ENCODE assay signal across 8 cellular contexts in genomic region chr16:18800674-18801196, GRCh38. TPM values are rescaled to one million over a fixed set of nuclear protein-coding genes. Genes with fewer than 3 reads are reported as not detected.
DNase-seq lines count a peak whose midpoint lies in the region; ATAC-seq and TF ChIP-seq lines count a peak whose summit lies in the region.

No MANE protein-coding gene starts in this region.

- peak overlapping the region; percentile 98 for H3K27ac Mint-ChIP-seq in WTC11

- no peak for TF ChIP-seq POLR2A in heart left ventricle (IDR thresholded peaks at IDR 0.05)

- H3K4me2 ChIP-seq in DND-41 (ENCODE audit: insufficient read depth, low read length): peak overlapping the region; percentile 92

- H3K4me3 ChIP-seq in DND-41 (ENCODE audit: low read depth in 1 of 2, low read length in 2 of 2): peak overlapping the region; percentile 94
- peak overlapping the region; percentile 98 for H3K4me3 ChIP-seq in HEK293 (ENCODE audit: low read depth, low read length)
- peak overlapping the region; percentile 70 to 96 (median 86) for H3K4me3 ChIP-seq in heart left ventricle
- peak overlapping the region; percentile 94 for H3K4me3 ChIP-seq in retinal pigment epithelial cell (ENCODE audit: low read length)

- H3K4me1 ChIP-seq in DND-41 (ENCODE audit: insufficient read depth, low read length): peaks cover 62% of the 10 kb centered on the region
- H3K4me1 ChIP-seq in HEK293 (ENCODE audit: control insufficient read depth, insufficient read depth, low read length): peaks cover 10% of the 10 kb centered on the region; the same call in 1 of the 2 replicates
- peaks cover 3 to 74% (median 34%) of the 10 kb centered on the region in 12 donors for H3K4me1 ChIP-seq in heart left ventricle

- H2AFZ ChIP-seq in DND-41 (ENCODE audit: low read depth, low read length): peak overlapping the region; percentile 87

- 0 to 1% (median 0%) methylated on average over 11 to 19 of the region's 19 CpGs for WGBS in heart left ventricle, 4 donors

- POLR2A ChIA-PET in HEK293 (lab: Yijun Ruan, JAX) (interaction anchor here (1.0 to 8.2 kb wide), 25 partner anchors 9 to 369 kb away, joined by 3 to 329 read pairs (median 5); partner anchors contain the start of genes COQ7, ITPRIPL2, RPS15A and SMG1), WTC11 (lab: Charles Lee) (interaction anchor here (0.5 to 5.2 kb wide), 8 partner anchors 11 to 1669 kb away, joined by 3 to 60 read pairs (median 4); partner anchors contain the start of genes COQ7 and RPS15A)

- peak; percentile 32; the same call in 2 of the 3 replicates for ATAC-seq in DND-41 (ENCODE audit: insufficient read depth, low read depth)
- ATAC-seq in WTC11: no peak
- peak in 1 of 4 donors; percentile 29 for ATAC-seq in heart left ventricle
- ATAC-seq in GM18873 (IDR thresholded peaks at IDR 0.05; ENCODE audit: low FRiP score, unreplicated experiment): no peak

- H3K4me3 Mint-ChIP-seq in WTC11: peak overlapping the region; percentile 88

- DNase-seq in DND-41 (no peak), WTC11 (ENCODE audit: low spot score) (no peak), heart left ventricle (no peak), retinal pigment epithelial cell (ENCODE audit: low read depth) (no peak), NCI-H1694 (lab: John Stamatoyannopoulos, UW) (no peak)
- DNase-seq in activated CD8-positive, alpha-beta memory T cell treated with anti-CD3 and anti-CD28 coated beads, Interleukin-2, amount 50 U/mL, for 4 hours: no peak

- H3K9me3 Mint-ChIP-seq in WTC11: no peaks in the 10 kb centered on the region

- H3K27me3 Mint-ChIP-seq in WTC11 (ENCODE audit: low read depth): no peaks in the 10 kb centered on the region

- CTCF ChIA-PET in HEK293 (lab: Yijun Ruan, JAX) (interaction anchor here (0.5 to 2.3 kb wide), 14 partner anchors 9 to 180 kb away, joined by 3 to 18 read pairs (median 4); partner anchors contain the start of gene RPS15A), WTC11 (lab: Charles Lee) (interaction anchor here (0.6 to 2.3 kb wide), 21 partner anchors 9 to 207 kb away, joined by 3 to 40 read pairs (median 4); partner anchors contain the start of genes RPS15A, SMG1 and TMC7)

- H3K36me3 Mint-ChIP-seq in WTC11: peaks cover 26% of the 10 kb centered on the region

- peaks cover 44% of the 10 kb centered on the region for H3K4me1 Mint-ChIP-seq in WTC11

- H3K36me3 ChIP-seq in DND-41 (ENCODE audit: insufficient read depth, low read length) (peaks cover 42% of the 10 kb centered on the region), HEK293 (ENCODE audit: control insufficient read depth in 2 of 2, insufficient read depth in 1 of 2, low read length in 2 of 2) (peaks cover 23 to 34% of the 10 kb centered on the region in 2 experiments), heart left ventricle (peaks cover 0 to 31% (median 21%) of the 10 kb centered on the region in 9 donors)

- H4K20me1 ChIP-seq in DND-41 (ENCODE audit: insufficient read depth, low read length): peaks cover 23% of the 10 kb centered on the region

- H3K9me3 ChIP-seq in DND-41 (ENCODE audit: insufficient read depth, low read length, severe bottlenecking): no peaks in the 10 kb centered on the region
- no peaks in the 10 kb centered on the region for H3K9me3 ChIP-seq in HEK293 (ENCODE audit: control insufficient read depth, insufficient read depth, low read depth, low read length)
- no peaks in the 10 kb centered on the region for H3K9me3 ChIP-seq in heart left ventricle

- peak overlapping the region; percentile 99 for H3K9ac ChIP-seq in DND-41 (ENCODE audit: low read depth, low read length)

- intact Hi-C loops in heart left ventricle (cut with DNase I): loop anchor here in 7 of 10 donors (5.0 to 10.0 kb wide), 4 partner anchors 154 to 264 kb away; partner anchors contain the start of gene COQ7 (in 3 of the 7)

- no peaks in the 10 kb centered on the region for H3K27me3 ChIP-seq in DND-41 (ENCODE audit: insufficient read depth, low read length, poor library complexity)
- no peaks in the 10 kb centered on the region for H3K27me3 ChIP-seq in heart left ventricle

- peaks cover 71% of the 10 kb centered on the region for H3K79me2 ChIP-seq in DND-41 (ENCODE audit: insufficient read depth, low read length)

- peak overlapping the region; percentile 97 for H3K27ac ChIP-seq in DND-41 (ENCODE audit: low read length)
- peak overlapping the region; percentile 64 for H3K27ac ChIP-seq in HEK293 (ENCODE audit: extremely low read depth, low read depth, low read length)
- H3K27ac ChIP-seq in heart left ventricle: peak overlapping the region in 11 of 12 donors; percentile 65 to 94 (median 83)

- TF ChIP-seq CTCF in DND-41 (IDR thresholded peaks at IDR 0.05; ENCODE audit: borderline replicate concordance, extremely low read depth, low read length, poor library complexity, severe bottlenecking) (no peak), HEK293 (tag by site-specific recombination; IDR thresholded peaks at IDR 0.05) (no peak), WTC11 (IDR thresholded peaks at IDR 0.05) (no peak), heart left ventricle (IDR thresholded peaks at IDR 0.05) (no peak), retinal pigment epithelial cell (conservative IDR thresholded peaks at IDR 0.05; ENCODE audit: low read depth, low read length) (no peak)

TF ChIP-seq in HEK293, 187 proteins besides CTCF, POLR2A, EP300 and RAD21 (continues in another document):
- no peak for TF ChIP-seq ZNF174 (tag by site-specific recombination; IDR thresholded peaks at IDR 0.05)
- TF ChIP-seq SCRT1 (tag by site-specific recombination; IDR thresholded peaks at IDR 0.05; ENCODE audit: borderline replicate concordance): no peak
- no peak for TF ChIP-seq ZNF2 (tag by site-specific recombination; IDR thresholded peaks at IDR 0.05)
- no peak for TF ChIP-seq ZSCAN23 (tag by site-specific recombination; IDR thresholded peaks at IDR 0.05)
- TF ChIP-seq ZNF561 (tag by site-specific recombination; IDR thresholded peaks at IDR 0.05; ENCODE audit: borderline replicate concordance): no peak
- TF ChIP-seq ZNF19 (tag by site-specific recombination; IDR thresholded peaks at IDR 0.05; ENCODE audit: low read depth): no peak
- TF ChIP-seq HOXA7 (CRISPR knock-in tag; IDR thresholded peaks at IDR 0.05; ENCODE audit: borderline replicate concordance): no peak
- TF ChIP-seq ZNF335 (tag by site-specific recombination; conservative IDR thresholded peaks at IDR 0.05): 0 out of 2 replicates have a peak, but pooled peaks have one; percentile 37
- no peak for TF ChIP-seq ZNF416 (tag by site-specific recombination; IDR thresholded peaks at IDR 0.05)
- TF ChIP-seq ZNF354C (tag by site-specific recombination; IDR thresholded peaks at IDR 0.05; ENCODE audit: borderline replicate concordance, low read depth): no peak
- no peak for TF ChIP-seq ZNF501 (tag by site-specific recombination; IDR thresholded peaks at IDR 0.05)
- no peak for TF ChIP-seq ZNF629 (tag by site-specific recombination; IDR thresholded peaks at IDR 0.05)
- peak; percentile 13; the same call in 1 of the 2 replicates for TF ChIP-seq ZIC2 (tag by site-specific recombination; IDR thresholded peaks at IDR 0.05)
- no peak for TF ChIP-seq ZNF426 (tag by site-specific recombination; IDR thresholded peaks at IDR 0.05)
- TF ChIP-seq ZNF223 (tag by site-specific recombination; IDR thresholded peaks at IDR 0.05): no peak
- no peak for TF ChIP-seq RBAK (tag by site-specific recombination; IDR thresholded peaks at IDR 0.05)
- no peak for TF ChIP-seq ZNF707 (tag by site-specific recombination; IDR thresholded peaks at IDR 0.05)
- no peak for TF ChIP-seq ZNF664 (tag by site-specific recombination; IDR thresholded peaks at IDR 0.05)
- no peak for TF ChIP-seq ZNF133 (tag by site-specific recombination; IDR thresholded peaks at IDR 0.05)
- no peak for TF ChIP-seq WT1 (tag by site-specific recombination; IDR thresholded peaks at IDR 0.05)
- no peak for TF ChIP-seq SCRT2 (tag by site-specific recombination; IDR thresholded peaks at IDR 0.05)

TF ChIP-seq in WTC11, 78 proteins besides CTCF, POLR2A, EP300 and RAD21:
- no peak for TF ChIP-seq HMGXB4 (CRISPR knock-in tag; IDR thresholded peaks at IDR 0.05)
- TF ChIP-seq USF1 (CRISPR knock-in tag; IDR thresholded peaks at IDR 0.05): no peak
- TF ChIP-seq SOX15 (CRISPR knock-in tag; IDR thresholded peaks at IDR 0.05): no peak
- TF ChIP-seq ZNF138 (CRISPR knock-in tag; conservative IDR thresholded peaks at IDR 0.05): no peak
- TF ChIP-seq MYBL2 (CRISPR knock-in tag; IDR thresholded peaks at IDR 0.05): no peak
- no peak for TF ChIP-seq ETV6 (CRISPR knock-in tag; IDR thresholded peaks at IDR 0.05)
- TF ChIP-seq NR3C1 (CRISPR knock-in tag; conservative IDR thresholded peaks at IDR 0.05; ENCODE audit: low read depth): no peak
- no peak for TF ChIP-seq CBFB (CRISPR knock-in tag; IDR thresholded peaks at IDR 0.05; ENCODE audit: low read depth)
- no peak for TF ChIP-seq ZNF423 (CRISPR knock-in tag; IDR thresholded peaks at IDR 0.05)
- TF ChIP-seq KAT7 (CRISPR knock-in tag; IDR thresholded peaks at IDR 0.05; ENCODE audit: borderline replicate concordance): no peak
- TF ChIP-seq FOXK1 (CRISPR knock-in tag; IDR thresholded peaks at IDR 0.05): no peak

RNA-seq across cellular contexts. Expression of gene ARL6IP1, which starts 0.6 kb away (rescaled TPM):
- total RNA-seq in WTC11 (2021): 137 to 172 TPM (median 151 TPM) in 3 replicates
- 10 to 100 TPM; 16.5 to 63.2 (median 22.9) TPM for total RNA-seq in heart left ventricle
- 10 to 100 TPM; 20.2 to 30.8 TPM for polyA plus RNA-seq in heart left ventricle

RNA-seq across cellular contexts. Expression of gene RPS15A, which starts 10.6 kb away (rescaled TPM):
- 1,612 to 1,889 TPM (median 1,831 TPM) in 3 replicates for total RNA-seq in WTC11 (2021)
- 100 to 1,000 TPM; 391 to 919 (median 767) TPM for total RNA-seq in heart left ventricle
- 1,000 to 10,000 TPM; 1,532 to 3,186 TPM for polyA plus RNA-seq in heart left ventricle
